In genomic region chr5:171941675-171942074, GRCh38 we compare ENCODE assay signal across 8 cellular contexts.
DNase-seq lines count a peak whose midpoint lies in the region; ATAC-seq, FAIRE-seq and TF ChIP-seq lines count a peak whose summit lies in the region.
"Not testable (repeated sequence)": the region's sequence is repeated elsewhere in the genome, so short reads cannot be mapped to it uniquely, and the experiment has no call there.

No MANE protein-coding gene starts in this region.

- H3K4me3 ChIP-seq in A549, pancreas: not testable (repeated sequence)

- H3K4me2 ChIP-seq in A549 = peak overlapping the region; percentile 30; the same call in 1 of the 3 replicates

- H3K9me3 Mint-ChIP-seq in central memory CD8-positive, alpha-beta T cell = not testable (repeated sequence)

- H3K27me3 Mint-ChIP-seq in central memory CD8-positive, alpha-beta T cell = not testable (repeated sequence)

- FAIRE-seq in A549 (lab: Jason Lieb, UNC); pancreas (lab: Jason Lieb, UNC): not testable (repeated sequence)
- peak; percentile 32 for FAIRE-seq in RCC 7860 (lab: Jason Lieb, UNC)

- peak overlapping the region; percentile 38 for H3K27ac Mint-ChIP-seq in central memory CD8-positive, alpha-beta T cell (ENCODE audit: low read depth)

- not testable (repeated sequence) for TF ChIP-seq CTCF in A549 (IDR thresholded peaks at IDR 0.05); pancreas (IDR thresholded peaks at IDR 0.05)

- TF ChIP-seq POLR2A in A549 (IDR thresholded peaks at IDR 0.05; ENCODE audit: low read length) = not testable (repeated sequence)

- not testable (repeated sequence) for H3K27me3 ChIP-seq in pancreas

- peaks cover 48% of the 10 kb centered on the region for H3K4me1 Mint-ChIP-seq in central memory CD8-positive, alpha-beta T cell

- H3K4me1 ChIP-seq in A549 = peaks cover 46% of the 10 kb centered on the region
- H3K4me1 ChIP-seq in pancreas = peaks cover 29 to 66% (median 48%) of the 10 kb centered on the region in 3 donors

- TF ChIP-seq EP300 in A549 (IDR thresholded peaks at IDR 0.05) = not testable (repeated sequence)

- H3K9me3 ChIP-seq in A549, pancreas: not testable (repeated sequence)

- not testable (repeated sequence) for H3K36me3 ChIP-seq in pancreas

- not testable (repeated sequence) for H3K27ac ChIP-seq in A549
- H3K27ac ChIP-seq in pancreas = peak overlapping the region in 3 of 4 donors; percentile 33 to 69 (median 66)

- intact Hi-C loops in pancreas (cut with DNase I) = not testable (repeated sequence)

- DNase-seq in A549 (ENCODE audit: low read depth in 1 of 2, low spot score in 1 of 2); RCC 7860 (ENCODE audit: low spot score); central memory CD8-positive, alpha-beta T cell (ENCODE audit: low spot score in 2 of 2); pancreas: not testable (repeated sequence)

- ATAC-seq in A549 = not testable (repeated sequence)
- ATAC-seq in GM18861 (IDR thresholded peaks at IDR 0.05; ENCODE audit: unreplicated experiment) (peak; percentile 18), GM21390 (IDR thresholded peaks at IDR 0.05; ENCODE audit: unreplicated experiment) (peak; percentile 14), HG02678 (IDR thresholded peaks at IDR 0.05; ENCODE audit: unreplicated experiment) (peak; percentile 15), HG03342 (IDR thresholded peaks at IDR 0.05; ENCODE audit: unreplicated experiment) (peak; percentile 14), pancreas (peak; percentile 49 to 65 (median 58))
- peak; percentile 14 for ATAC-seq in central memory CD8-positive, alpha-beta T cell (replicated peaks; ENCODE audit: extremely low read depth, poor library complexity, severe bottlenecking)

- TF ChIP-seq RAD21 in A549 (conservative IDR thresholded peaks at IDR 0.05 in 1 of 2, IDR thresholded peaks at IDR 0.05 in 1 of 2) = not testable (repeated sequence)

- not testable (repeated sequence) for H3K36me3 Mint-ChIP-seq in central memory CD8-positive, alpha-beta T cell (ENCODE audit: insufficient read depth)

- WGBS in A549 (ENCODE audit: missing lambda C conversion rate) = 46% methylated on average over 1 of the region's 1 CpG
- 11 to 14% methylated on average over 1 of the region's 1 CpG for WGBS in pancreas, 2 donors

- CTCF ChIA-PET in A549 (lab: Yijun Ruan, JAX) = not testable (repeated sequence)

- H3K4me3 Mint-ChIP-seq in central memory CD8-positive, alpha-beta T cell = not testable (repeated sequence)

- POLR2A ChIA-PET in A549 (lab: Yijun Ruan, JAX) = not testable (repeated sequence)
